Comparison of ENCODE assay signal across 2 cellular contexts in genomic region chr12:43556057-43556456, GRCh38.
TF ChIP-seq lines count a peak whose summit lies in the region.

No MANE protein-coding gene starts in this region.

TF ChIP-seq in HEK293, 187 proteins besides CTCF, POLR2A, EP300 and RAD21 (continued from another document):
- TF ChIP-seq SETDB1 (IDR thresholded peaks at IDR 0.05; ENCODE audit: insufficient read length, low read length) (peak; percentile 82), GFI1B (tag by site-specific recombination; IDR thresholded peaks at IDR 0.05) (no peak)

TF ChIP-seq in K562, 482 proteins besides CTCF, POLR2A, EP300 and RAD21 (continued from another document):
- no peak for TF ChIP-seq NR1H2 (CRISPR knock-in tag; IDR thresholded peaks at IDR 0.05)
TF ChIP-seq in K562: peak in this region for 2.
